Comparison of ENCODE assay signal across 28 cellular contexts in genomic region chr22:39913321-39913720, GRCh38. TPM values are rescaled to one million over a fixed set of nuclear protein-coding genes. Genes with fewer than 3 reads are reported as not detected.
DNase-seq lines count a peak whose midpoint lies in the region; ATAC-seq and TF ChIP-seq lines count a peak whose summit lies in the region.
"Had no signal": no experiment of that assay in that cellular context is flagged by ENCODE, and none has a peak within 500 bp of the region (broad histone marks: within the 10 kb centered on the region; RNA-seq: fewer than 3 reads in every experiment).

No MANE protein-coding gene starts in this region.

- H3K36me3 Mint-ChIP-seq in CD4-positive, alpha-beta T cell (ENCODE audit: low read depth), result peaks cover 75% of the 10 kb centered on the region
- no peaks in the 10 kb centered on the region for H3K36me3 Mint-ChIP-seq in activated naive CD4-positive, alpha-beta T cell treated with anti-CD3 and anti-CD28 coated beads, Interleukin-2, amount 50 U/mL, for 72 hours
- peaks cover 4 to 47% (median 25%) of the 10 kb centered on the region in 5 donors for H3K36me3 Mint-ChIP-seq in naive thymus-derived CD4-positive, alpha-beta T cell
- no peaks in the 10 kb centered on the region for H3K36me3 Mint-ChIP-seq in HFFc6 (ENCODE audit: low read depth)
- H3K36me3 Mint-ChIP-seq: mesothelial cell of epicardium had no signal

- DNase-seq in CD4-positive, alpha-beta T cell, result no peak
- no peak for DNase-seq in activated naive CD4-positive, alpha-beta T cell treated with anti-CD3 and anti-CD28 coated beads, Interleukin-2, amount 50 U/mL, for 72 hours (ENCODE audit: low spot score in 2 of 2)
- no peak for DNase-seq in naive thymus-derived CD4-positive, alpha-beta T cell
- DNase-seq in tibial nerve (ENCODE audit: low spot score in 2 of 2) (no peak), HFFc6 (no peak), pons (ENCODE audit: low spot score) (no peak)
- DNase-seq: activated CD4-positive, CD25-positive, alpha-beta regulatory T cell; cortex of kidney; H9; heart left ventricle; Kasumi-1; left lung; NCI-H1092; NCI-H2081 treated with DMSO at 0.1 percent for 48 hours; NCI-H446; NK-92 treated with Interleukin-12 subunit alpha and Interleukin-12 subunit beta, amount 100 ng/mL, for 24 hours; Peyer's patch; stimulated activated CD4-positive, alpha-beta T cell treated with anti-CD3 and anti-CD28 coated beads, Interleukin-2, amount 100 ng/mL, for 24 hours; stomach; upper lobe of right lung had no signal

- TF ChIP-seq EP300 in tibial nerve (IDR thresholded peaks at IDR 0.05), result no peak

- H3K4me3 Mint-ChIP-seq in CD4-positive, alpha-beta T cell, result peak overlapping the region; percentile 97
- peak overlapping the region in 9 of 10 donors; percentile 56 to 99 (median 95) for H3K4me3 Mint-ChIP-seq in naive thymus-derived CD4-positive, alpha-beta T cell
- H3K4me3 Mint-ChIP-seq in HFFc6, result no peak overlapping the region
- H3K4me3 Mint-ChIP-seq: H9, mesothelial cell of epicardium had no signal

- H3K9me3 Mint-ChIP-seq in CD4-positive, alpha-beta T cell, result no peaks in the 10 kb centered on the region
- H3K9me3 Mint-ChIP-seq in activated naive CD4-positive, alpha-beta T cell treated with anti-CD3 and anti-CD28 coated beads, Interleukin-2, amount 50 U/mL, for 72 hours, result no peaks in the 10 kb centered on the region
- H3K9me3 Mint-ChIP-seq in naive thymus-derived CD4-positive, alpha-beta T cell, result peaks cover 0 to 3% (median 0%) of the 10 kb centered on the region in 11 donors
- H3K9me3 Mint-ChIP-seq in HFFc6, result no peaks in the 10 kb centered on the region
- H3K9me3 Mint-ChIP-seq: H9, mesothelial cell of epicardium had no signal

- no peak for ATAC-seq in CD4-positive, alpha-beta T cell (ENCODE audit: poor library complexity)
- ATAC-seq in activated naive CD4-positive, alpha-beta T cell treated with anti-CD3 and anti-CD28 coated beads, Interleukin-2, amount 50 U/mL, for 72 hours, result no peak
- ATAC-seq in naive thymus-derived CD4-positive, alpha-beta T cell, result no peak
- ATAC-seq: heart left ventricle, left lung, upper lobe of right lung had no signal

- TF ChIP-seq POLR2A in tibial nerve (IDR thresholded peaks at IDR 0.05), result no peak

- intact Hi-C loops in CD4-positive, alpha-beta T cell (cut with DNase I, micrococcal nuclease), result no loop called here
- intact Hi-C loops in naive thymus-derived CD4-positive, alpha-beta T cell (cut with micrococcal nuclease), result no loop called here

- WGBS in tibial nerve, 2 donors, result 83 to 90% methylated on average over 5 of the region's 5 CpGs

- CTCF ChIA-PET in CD4-positive, alpha-beta T cell (lab: Charles Lee), result interaction anchor here (1.0 kb wide), 1 partner anchor 33 kb away, joined by 3 read pairs; no protein-coding TSS in a partner anchor
- CTCF ChIA-PET in naive thymus-derived CD4-positive, alpha-beta T cell (lab: Charles Lee), result interaction anchor here (0.8 kb wide), 1 partner anchor 22 kb away, joined by 3 read pairs; no protein-coding TSS in a partner anchor

- peak overlapping the region; percentile 6 for H3K27ac ChIP-seq in CD4-positive, alpha-beta T cell (ENCODE audit: low read depth, low read length)
- peak overlapping the region; percentile 40 for H3K27ac ChIP-seq in KOPT-K1 (ENCODE audit: low read depth, low read length, poor library complexity, severe bottlenecking)
- peak overlapping the region; percentile 83 for H3K27ac ChIP-seq in naive thymus-derived CD4-positive, alpha-beta T cell (ENCODE audit: low read depth, low read length)
- H3K27ac ChIP-seq in tibial nerve, result no peak overlapping the region
- H3K27ac ChIP-seq: breast epithelium, heart left ventricle, left lung, stomach, upper lobe of right lung had no signal

- H3K36me3 ChIP-seq in KOPT-K1 (ENCODE audit: insufficient read depth, low read length), result peaks cover 6% of the 10 kb centered on the region; the same call in 1 of the 2 replicates
- no peaks in the 10 kb centered on the region for H3K36me3 ChIP-seq in naive thymus-derived CD4-positive, alpha-beta T cell (ENCODE audit: control insufficient read depth in 2 of 3, insufficient read depth in 3 of 3, low read length in 3 of 3)
- no peaks in the 10 kb centered on the region for H3K36me3 ChIP-seq in tibial nerve
- H3K36me3 ChIP-seq: breast epithelium, heart left ventricle, left lung, Peyer's patch, stomach, upper lobe of right lung had no signal

- no peaks in the 10 kb centered on the region for H3K9me3 ChIP-seq in CD4-positive, alpha-beta T cell (ENCODE audit: control insufficient read depth, low read length)
- no peaks in the 10 kb centered on the region for H3K9me3 ChIP-seq in KOPT-K1 (ENCODE audit: insufficient read depth, low read length, poor library complexity, severe bottlenecking)
- H3K9me3 ChIP-seq in naive thymus-derived CD4-positive, alpha-beta T cell (ENCODE audit: control insufficient read depth in 2 of 3, low read length in 3 of 3), result no peaks in the 10 kb centered on the region
- no peaks in the 10 kb centered on the region for H3K9me3 ChIP-seq in tibial nerve
- H3K9me3 ChIP-seq: breast epithelium, heart left ventricle, left lung, Peyer's patch, stomach, upper lobe of right lung had no signal

- peak overlapping the region; percentile 13 for H3K4me3 ChIP-seq in naive thymus-derived CD4-positive, alpha-beta T cell (ENCODE audit: low read length)
- no peak overlapping the region for H3K4me3 ChIP-seq in tibial nerve
- H3K4me3 ChIP-seq: breast epithelium, heart left ventricle, left lung, Peyer's patch, stomach, upper lobe of right lung had no signal

- POLR2A ChIA-PET in CD4-positive, alpha-beta T cell (lab: Charles Lee), result interaction anchor here (1.0 to 17.2 kb wide), 3 partner anchors 9 to 29 kb away, joined by 3 to 393 read pairs (median 7); no protein-coding TSS in a partner anchor
- POLR2A ChIA-PET in naive thymus-derived CD4-positive, alpha-beta T cell (lab: Charles Lee), result interaction anchor here (1.0 to 17.0 kb wide), 5 partner anchors 7 to 20 kb away, joined by 3 to 350 read pairs (median 64); no protein-coding TSS in a partner anchor

- peaks cover 97% of the 10 kb centered on the region for H3K4me1 Mint-ChIP-seq in CD4-positive, alpha-beta T cell (ENCODE audit: low read depth)
- peaks cover 68 to 100% (median 96%) of the 10 kb centered on the region in 7 donors for H3K4me1 Mint-ChIP-seq in naive thymus-derived CD4-positive, alpha-beta T cell
- peaks cover 7% of the 10 kb centered on the region for H3K4me1 Mint-ChIP-seq in HFFc6 (ENCODE audit: low read depth)

- H3K27me3 ChIP-seq in CD4-positive, alpha-beta T cell (ENCODE audit: control insufficient read depth, insufficient read depth, low read length), result no peaks in the 10 kb centered on the region
- H3K27me3 ChIP-seq in naive thymus-derived CD4-positive, alpha-beta T cell (ENCODE audit: control insufficient read depth in 2 of 2, insufficient read depth in 2 of 2, low read length in 2 of 2), result no peaks in the 10 kb centered on the region
- H3K27me3 ChIP-seq in tibial nerve, result no peaks in the 10 kb centered on the region
- H3K27me3 ChIP-seq: breast epithelium, Peyer's patch had no signal

- H3K27me3 Mint-ChIP-seq in CD4-positive, alpha-beta T cell, result no peaks in the 10 kb centered on the region
- no peaks in the 10 kb centered on the region for H3K27me3 Mint-ChIP-seq in naive thymus-derived CD4-positive, alpha-beta T cell
- peaks cover 29% of the 10 kb centered on the region for H3K27me3 Mint-ChIP-seq in HFFc6 (ENCODE audit: insufficient read depth)

- H3K4me1 ChIP-seq in naive thymus-derived CD4-positive, alpha-beta T cell (ENCODE audit: control insufficient read depth in 2 of 2, insufficient read depth in 2 of 2, low read length in 2 of 2), result peaks cover 78 to 93% of the 10 kb centered on the region in 2 donors
- peaks cover 0 to 25% (median 4%) of the 10 kb centered on the region in 4 donors for H3K4me1 ChIP-seq in tibial nerve
- H3K4me1 ChIP-seq: breast epithelium had no signal

- H3K27ac Mint-ChIP-seq in CD4-positive, alpha-beta T cell, result no peak overlapping the region
- H3K27ac Mint-ChIP-seq in activated naive CD4-positive, alpha-beta T cell treated with anti-CD3 and anti-CD28 coated beads, Interleukin-2, amount 50 U/mL, for 72 hours, result peak overlapping the region; percentile 78 to 95
- H3K27ac Mint-ChIP-seq in naive thymus-derived CD4-positive, alpha-beta T cell, result peak overlapping the region in 6 of 9 donors; percentile 40 to 93 (median 90)
- H3K27ac Mint-ChIP-seq in HFFc6, result no peak overlapping the region
- H3K27ac Mint-ChIP-seq: H9, mesothelial cell of epicardium, progenitor cell of endocrine pancreas had no signal

- no peak for TF ChIP-seq CTCF in CD4-positive, alpha-beta T cell (IDR thresholded peaks at IDR 0.05)
- no peak for TF ChIP-seq CTCF in tibial nerve (IDR thresholded peaks at IDR 0.05)
- no peak for TF ChIP-seq CTCF in HFFc6 (IDR thresholded peaks at IDR 0.05)

RNA-seq across cellular contexts. Expression of gene GRAP2, which starts 12.4 kb away (rescaled TPM):
- total RNA-seq in CD4-positive, alpha-beta T cell, result 10 to 100 TPM; 65.3 to 75.6 TPM
- 10 to 100 TPM; 42.4 to 54.6 TPM for total RNA-seq in activated naive CD4-positive, alpha-beta T cell treated with anti-CD3 and anti-CD28 coated beads, Interleukin-2, amount 50 U/mL, for 72 hours
- 100 to 1,000 TPM; 108 to 156 (median 145) TPM for total RNA-seq in naive thymus-derived CD4-positive, alpha-beta T cell
- polyA plus RNA-seq in naive thymus-derived CD4-positive, alpha-beta T cell, result 100 to 1,000 TPM in 1 of 2 donors, 10 to 100 TPM in 1; 55.2 to 109 TPM
- total RNA-seq in tibial nerve, result 10 to 100 TPM in 1 of 4 donors, 1 to 10 TPM in 3; 3.8 to 10.5 (median 4.3) TPM
- total RNA-seq in HFFc6 (2021; fragmentation: NEBNext Ultra II Directional; extraction: Animal tissue kit (Norgen Biotek cat#: 25700)), result not detected
- total RNA-seq: endothelial cell of umbilical vein, H9, mesothelial cell of epicardium had no signal

RNA-seq across cellular contexts. Expression of gene ENTHD1, which starts 19.8 kb away (rescaled TPM):
- total RNA-seq in CD4-positive, alpha-beta T cell, result under 1 TPM in 1 of 2 experiments, not detected in 1; 0.47 TPM
- total RNA-seq in activated naive CD4-positive, alpha-beta T cell treated with anti-CD3 and anti-CD28 coated beads, Interleukin-2, amount 50 U/mL, for 72 hours, result 1 to 10 TPM in 1 of 2 donors, under 1 TPM in 1; 0.31 to 1.5 TPM
- under 1 TPM in 3 of 5 experiments, not detected in 2; 0.12 to 0.60 (median 0.30) TPM for total RNA-seq in naive thymus-derived CD4-positive, alpha-beta T cell
- under 1 TPM; 0.19 to 0.24 TPM for polyA plus RNA-seq in naive thymus-derived CD4-positive, alpha-beta T cell
- 1 to 10 TPM in 2 of 4 donors, under 1 TPM in 2; 0.42 to 3.3 (median 1.8) TPM for total RNA-seq in tibial nerve
- total RNA-seq in HFFc6 (2021; fragmentation: NEBNext Ultra II Directional; extraction: Animal tissue kit (Norgen Biotek cat#: 25700)), result not detected
- total RNA-seq: breast epithelium, endothelial cell of umbilical vein, H9, heart left ventricle, HT1080, mesothelial cell of epicardium, Peyer's patch, progenitor cell of endocrine pancreas, skeletal muscle tissue, stomach, upper lobe of right lung had no signal
- polyA plus RNA-seq: endothelial cell of umbilical vein, heart left ventricle, neural cell, stomach had no signal

RNA-seq across cellular contexts. Expression of gene TMA7B, which starts 46.9 kb away (rescaled TPM):
- total RNA-seq in CD4-positive, alpha-beta T cell, result 1 to 10 TPM; 5.7 to 6.5 TPM
- total RNA-seq in activated naive CD4-positive, alpha-beta T cell treated with anti-CD3 and anti-CD28 coated beads, Interleukin-2, amount 50 U/mL, for 72 hours, result 1 to 10 TPM; 2.4 to 2.5 TPM
- total RNA-seq in naive thymus-derived CD4-positive, alpha-beta T cell, result 10 to 100 TPM in 2 of 5 experiments, 1 to 10 TPM in 3; 6.4 to 12.8 (median 9.5) TPM
- polyA plus RNA-seq in naive thymus-derived CD4-positive, alpha-beta T cell, result 1 to 10 TPM; 2.6 to 3.3 TPM
- total RNA-seq in tibial nerve, result not detected
- not detected for total RNA-seq in HFFc6 (2021; fragmentation: NEBNext Ultra II Directional; extraction: Animal tissue kit (Norgen Biotek cat#: 25700))
- total RNA-seq: endothelial cell of umbilical vein, H9, HT1080, mesothelial cell of epicardium, Peyer's patch, progenitor cell of endocrine pancreas had no signal
- polyA plus RNA-seq: endothelial cell of umbilical vein, heart left ventricle, neural cell, stomach had no signal

Comparison
In these comparisons a context has a peak if more than half of its experiments do, and no peak if none do; other contexts are left out.
1. H3K27ac ChIP-seq: peak in CD4-positive, alpha-beta T cell (single experiment), KOPT-K1 (single experiment) and naive thymus-derived CD4-positive, alpha-beta T cell (single experiment); none in tibial nerve (0 of 4).
2. H3K27ac Mint-ChIP-seq: peak in activated naive CD4-positive, alpha-beta T cell treated with anti-CD3 and anti-CD28 coated beads, Interleukin-2, amount 50 U/mL, for 72 hours (2 of 2) and naive thymus-derived CD4-positive, alpha-beta T cell (6 of 9); none in CD4-positive, alpha-beta T cell (single experiment) and HFFc6 (single experiment).
3. RNA of gene GRAP2, which starts 12.4 kb away (total RNA-seq): 108 to 156 TPM in naive thymus-derived CD4-positive, alpha-beta T cell, 65.3 to 75.6 TPM in CD4-positive, alpha-beta T cell, 42.4 to 54.6 TPM in activated naive CD4-positive, alpha-beta T cell treated with anti-CD3 and anti-CD28 coated beads, Interleukin-2, amount 50 U/mL, for 72 hours and 3.8 to 10.5 TPM in tibial nerve; not detected in HFFc6; every median in the first group is over 4 times any median in the second.